Comparison of ENCODE assay signal across 11 cellular contexts in the genomic region with DNA sequence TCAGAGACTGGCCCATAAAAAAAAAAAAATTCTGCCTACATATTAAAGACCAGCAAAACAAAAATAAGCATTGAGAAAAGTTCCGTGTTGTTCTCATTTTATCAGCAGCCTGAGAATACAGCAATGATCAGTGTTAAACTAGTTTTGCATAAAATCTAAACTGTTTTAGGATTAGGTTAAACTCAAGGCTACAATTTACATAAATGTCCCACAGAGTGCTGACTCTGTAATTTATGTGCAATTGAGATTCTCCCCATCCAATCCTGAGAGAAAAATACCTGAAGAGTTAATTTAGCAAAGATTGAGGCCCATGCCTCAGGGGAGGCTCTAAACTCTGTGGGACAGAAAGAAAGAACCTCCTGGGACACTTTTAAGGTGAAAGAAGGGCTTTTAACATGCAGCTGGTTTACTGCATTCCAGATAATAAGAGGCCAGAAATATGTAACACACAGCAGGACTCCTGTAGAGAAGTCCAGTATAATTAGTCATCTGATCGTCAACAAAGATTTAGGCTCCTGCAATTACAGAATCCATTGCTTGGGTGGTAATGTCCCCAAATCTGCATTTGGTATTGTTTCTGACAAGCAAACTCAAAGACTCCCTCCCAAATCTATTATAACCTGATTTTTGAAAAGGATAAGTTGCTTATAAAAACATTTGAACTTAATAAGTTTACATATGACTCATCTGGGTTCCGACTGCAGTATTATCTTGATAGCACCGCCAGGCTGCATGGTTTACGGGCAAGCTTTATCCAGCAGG.
DNase-seq lines count a peak whose midpoint lies in the region; ATAC-seq and TF ChIP-seq lines count a peak whose summit lies in the region.
"Had no signal": no experiment of that assay in that cellular context is flagged by ENCODE, and none has a peak within 500 bp of the region (broad histone marks: within the 10 kb centered on the region; RNA-seq: fewer than 3 reads in every experiment).

No MANE protein-coding gene starts in this region.

- H3K4ac ChIP-seq in IMR-90 (ENCODE audit: low read depth, low read length): no peak overlapping the region
- no peak overlapping the region for H3K4ac ChIP-seq in mesenchymal stem cell (ENCODE audit: low read depth in 1 of 2, low read length in 2 of 2)

- intact Hi-C loops in IMR-90 (cut with micrococcal nuclease) (no loop called here), adrenal gland (cut with DNase I) (no loop called here)

- H2BK12ac ChIP-seq in mesenchymal stem cell (ENCODE audit: low read length in 2 of 2): no peak overlapping the region

- 23% methylated on average over 3 of the region's 5 CpGs; no CpG with 5 or more reads in 1 of the 2 experiments for WGBS in IMR-90 (ENCODE audit: extremely low coverage in 2 of 2, insufficient read length in 1 of 2), 2 experiments
- 47 to 61% (median 54%) methylated on average over 5 of the region's 5 CpGs for WGBS in adrenal gland, 4 donors
- WGBS in mesenchymal stem cell: 54% methylated on average over 4 of the region's 5 CpGs

- H2AFZ ChIP-seq in IMR-90 (replicated peaks; ENCODE audit: low read length, poor library complexity) (no peak overlapping the region), mesenchymal stem cell (ENCODE audit: low read depth, low read length) (no peak overlapping the region)

- H3K9me1 ChIP-seq in IMR-90 (ENCODE audit: insufficient read depth, low read length): no peaks in the 10 kb centered on the region

- H3K27ac ChIP-seq in IMR-90 (ENCODE audit: insufficient read depth, low read length): no peak overlapping the region
- H3K27ac ChIP-seq in adrenal gland: no peak overlapping the region
- H3K27ac ChIP-seq in mesenchymal stem cell (ENCODE audit: low read length, poor library complexity, severe bottlenecking): peak overlapping the region; percentile 66

- 0 out of 2 replicates have a peak, but pooled peaks cover 1% of the 10 kb centered on the region for H3K27me3 ChIP-seq in IMR-90 (ENCODE audit: control insufficient read depth, insufficient read depth, low read length)
- H3K27me3 ChIP-seq in adrenal gland: no peaks in the 10 kb centered on the region
- no peaks in the 10 kb centered on the region for H3K27me3 ChIP-seq in mesenchymal stem cell (ENCODE audit: control insufficient read depth in 1 of 2, insufficient read depth in 1 of 2, low read length in 2 of 2)

- H3K4me2 ChIP-seq in IMR-90 (ENCODE audit: low read depth, low read length): peak overlapping the region; percentile 46; the same call in 1 of the 2 replicates
- H3K4me2 ChIP-seq in mesenchymal stem cell (ENCODE audit: low read length, poor library complexity, severe bottlenecking): no peak overlapping the region

- H2BK15ac ChIP-seq in IMR-90 (ENCODE audit: low read depth, low read length): no peak overlapping the region
- no peak overlapping the region for H2BK15ac ChIP-seq in mesenchymal stem cell (ENCODE audit: low read depth, poor library complexity, severe bottlenecking)

- H2BK120ac ChIP-seq in IMR-90 (ENCODE audit: low read depth, low read length): no peak overlapping the region
- H2BK120ac ChIP-seq in mesenchymal stem cell (ENCODE audit: low read depth, low read length): no peak overlapping the region

- no peak overlapping the region for H3K4me3 ChIP-seq in AG10803 (ENCODE audit: low read length)
- H3K4me3 ChIP-seq in IMR-90 (ENCODE audit: insufficient read depth, low read depth, low read length): no peak overlapping the region
- H3K4me3 ChIP-seq in adrenal gland: no peak overlapping the region
- no peak overlapping the region for H3K4me3 ChIP-seq in mesenchymal stem cell (ENCODE audit: insufficient read depth in 1 of 2, low read depth in 1 of 2, low read length in 2 of 2)

- H4K20me1 ChIP-seq in IMR-90 (ENCODE audit: insufficient read depth, low read length): no peaks in the 10 kb centered on the region

- ATAC-seq in IMR-90 (ENCODE audit: low read depth) (peak; percentile 94), HG02642 (IDR thresholded peaks at IDR 0.05; ENCODE audit: poor library complexity, unreplicated experiment) (no peak), HG03159 (IDR thresholded peaks at IDR 0.05; ENCODE audit: unreplicated experiment) (no peak)

- H3K18ac ChIP-seq in IMR-90 (ENCODE audit: low read depth, low read length) (no peak overlapping the region; the same call in 1 of the 2 replicates), mesenchymal stem cell (ENCODE audit: low read depth in 1 of 2, low read length in 2 of 2) (no peak overlapping the region)

- CTCF ChIA-PET in IMR-90 (lab: Yijun Ruan, JAX): no interaction called here

- H3K4me1 ChIP-seq in IMR-90 (ENCODE audit: control insufficient read depth, insufficient read depth, low read length): no peaks in the 10 kb centered on the region; the same call in 1 of the 2 replicates
- no peaks in the 10 kb centered on the region for H3K4me1 ChIP-seq in adrenal gland (replicated peaks in 1 of 2)
- peaks cover 2% of the 10 kb centered on the region for H3K4me1 ChIP-seq in mesenchymal stem cell (ENCODE audit: control insufficient read depth, insufficient read depth, low read depth, low read length)

- H3K23ac ChIP-seq in IMR-90 (ENCODE audit: low read depth, low read length) (no peak overlapping the region), mesenchymal stem cell (ENCODE audit: low read length in 2 of 2) (no peak overlapping the region)

- H4K8ac ChIP-seq in IMR-90 (ENCODE audit: low read depth in 2 of 2, low read length in 2 of 2) (no peak overlapping the region), mesenchymal stem cell (ENCODE audit: low read length) (no peak overlapping the region)

- H4K91ac ChIP-seq in IMR-90 (ENCODE audit: insufficient read depth, low read depth, low read length): no peak overlapping the region
- H4K91ac ChIP-seq in mesenchymal stem cell (ENCODE audit: low read length): no peak overlapping the region

- H3K14ac ChIP-seq in IMR-90 (replicated peaks; ENCODE audit: low read depth, low read length): no peak overlapping the region
- no peak overlapping the region for H3K14ac ChIP-seq in mesenchymal stem cell (ENCODE audit: low read length in 2 of 2)

- no peak overlapping the region for H3K56ac ChIP-seq in IMR-90 (ENCODE audit: extremely low read depth, insufficient read depth, low read length)

- BruUV-seq in IMR-90 (replicated peaks; lab: Mats Ljungman, UMichigan): no TSS peak

- TF ChIP-seq CTCF in AG10803 (conservative IDR thresholded peaks at IDR 0.05; ENCODE audit: low read length) (no peak), IMR-90 (conservative IDR thresholded peaks at IDR 0.05; ENCODE audit: low read depth, low read length) (no peak), adrenal gland (IDR thresholded peaks at IDR 0.05) (no peak)

- H3K36me3 ChIP-seq in IMR-90 (ENCODE audit: control insufficient read depth, insufficient read depth, low read length) (no peaks in the 10 kb centered on the region), adrenal gland (replicated peaks in 1 of 2) (no peaks in the 10 kb centered on the region), mesenchymal stem cell (ENCODE audit: control insufficient read depth in 1 of 2, insufficient read depth in 2 of 2, low read depth in 1 of 2, low read length in 2 of 2) (no peaks in the 10 kb centered on the region)

- H3K9me3 ChIP-seq in IMR-90 (ENCODE audit: control insufficient read depth, insufficient read depth, low read length): no peaks in the 10 kb centered on the region
- no peaks in the 10 kb centered on the region for H3K9me3 ChIP-seq in adrenal gland (replicated peaks in 1 of 3)
- no peaks in the 10 kb centered on the region for H3K9me3 ChIP-seq in mesenchymal stem cell (ENCODE audit: control insufficient read depth, low read length)

- H2BK5ac ChIP-seq in IMR-90 (ENCODE audit: low read depth, low read length, poor library complexity, severe bottlenecking) (no peak overlapping the region), mesenchymal stem cell (ENCODE audit: low read depth, low read length, poor library complexity, severe bottlenecking) (no peak overlapping the region)

- no peak overlapping the region for H4K5ac ChIP-seq in IMR-90 (ENCODE audit: low read depth, low read length)

- POLR2A ChIA-PET in IMR-90 (lab: Charles Lee; ENCODE audit: unreplicated experiment): no interaction called here

- no peak overlapping the region for H2AK9ac ChIP-seq in IMR-90 (replicated peaks; ENCODE audit: low read depth, low read length, poor library complexity)

- DNase-seq in AG10803 (ENCODE audit: low read depth) (peak; percentile 12), IMR-90 (peak; percentile 59), adrenal gland (peak in 4 of 7 donors; percentile 6 to 66 (median 20)), mesenchymal stem cell (peak; percentile 46), ureter (ENCODE audit: low spot score) (no peak), T-helper 1 cell (no peak)
- DNase-seq: stimulated activated CD4-positive, alpha-beta T cell treated with anti-CD3 and anti-CD28 coated beads, Interleukin-2, amount 100 ng/mL, for 24 hours; stimulated activated naive CD4-positive, alpha-beta T cell; T-helper 9 cell had no signal

- dilution Hi-C loops in IMR-90 (cut with HindIII; ENCODE audit: low sequenced_read_pairs, unreplicated experiment): no loop called here

- in situ Hi-C loops in IMR-90 (cut with MboI; ENCODE audit: low sequenced_read_pairs): no loop called here

- H3K79me1 ChIP-seq in IMR-90 (ENCODE audit: low read depth in 1 of 2, low read length in 2 of 2) (no peaks in the 10 kb centered on the region), mesenchymal stem cell (replicated peaks; ENCODE audit: low read length, poor library complexity, severe bottlenecking) (no peaks in the 10 kb centered on the region)

- H2BK20ac ChIP-seq in IMR-90 (ENCODE audit: low read depth, low read length): no peak overlapping the region

- TF ChIP-seq RAD21 in IMR-90 (IDR thresholded peaks at IDR 0.05; ENCODE audit: low read length): no peak

- H2AK5ac ChIP-seq in IMR-90 (ENCODE audit: low read depth, low read length): no peak overlapping the region
- no peak overlapping the region for H2AK5ac ChIP-seq in mesenchymal stem cell (ENCODE audit: low read length, severe bottlenecking)

- no peak overlapping the region for H3K9ac ChIP-seq in IMR-90 (ENCODE audit: low read depth, low read length)
- no peak overlapping the region for H3K9ac ChIP-seq in mesenchymal stem cell (ENCODE audit: low read length)

- TF ChIP-seq POLR2A in IMR-90 (IDR thresholded peaks at IDR 0.05; ENCODE audit: low read depth, low read length) (no peak), adrenal gland (IDR thresholded peaks at IDR 0.05) (no peak)

TF ChIP-seq in IMR-90, 13 proteins besides CTCF, POLR2A, EP300 and RAD21:
- 0 out of 2 replicates have a peak, but pooled peaks have one; percentile 20 for TF ChIP-seq MAFK (IDR thresholded peaks at IDR 0.05; ENCODE audit: low read depth, low read length)
- TF ChIP-seq RCOR1 (IDR thresholded peaks at IDR 0.05; ENCODE audit: insufficient replicate concordance, low read length): no peak
- peak; percentile 36; the same call in 1 of the 2 replicates for TF ChIP-seq FOS (IDR thresholded peaks at IDR 0.05; ENCODE audit: low read depth, low read length)
TF ChIP-seq in IMR-90: peak in this region for 2.

Comparison
In these comparisons a context has a peak if more than half of its experiments do, and no peak if none do; other contexts are left out.
1. DNase-seq: peak in AG10803 (single experiment), IMR-90 (single experiment), adrenal gland (4 of 7) and mesenchymal stem cell (single experiment); none in ureter (single experiment) and T-helper 1 cell (0 of 5).